9 cellular contexts compared by ENCODE assay signal in the genomic region with DNA sequence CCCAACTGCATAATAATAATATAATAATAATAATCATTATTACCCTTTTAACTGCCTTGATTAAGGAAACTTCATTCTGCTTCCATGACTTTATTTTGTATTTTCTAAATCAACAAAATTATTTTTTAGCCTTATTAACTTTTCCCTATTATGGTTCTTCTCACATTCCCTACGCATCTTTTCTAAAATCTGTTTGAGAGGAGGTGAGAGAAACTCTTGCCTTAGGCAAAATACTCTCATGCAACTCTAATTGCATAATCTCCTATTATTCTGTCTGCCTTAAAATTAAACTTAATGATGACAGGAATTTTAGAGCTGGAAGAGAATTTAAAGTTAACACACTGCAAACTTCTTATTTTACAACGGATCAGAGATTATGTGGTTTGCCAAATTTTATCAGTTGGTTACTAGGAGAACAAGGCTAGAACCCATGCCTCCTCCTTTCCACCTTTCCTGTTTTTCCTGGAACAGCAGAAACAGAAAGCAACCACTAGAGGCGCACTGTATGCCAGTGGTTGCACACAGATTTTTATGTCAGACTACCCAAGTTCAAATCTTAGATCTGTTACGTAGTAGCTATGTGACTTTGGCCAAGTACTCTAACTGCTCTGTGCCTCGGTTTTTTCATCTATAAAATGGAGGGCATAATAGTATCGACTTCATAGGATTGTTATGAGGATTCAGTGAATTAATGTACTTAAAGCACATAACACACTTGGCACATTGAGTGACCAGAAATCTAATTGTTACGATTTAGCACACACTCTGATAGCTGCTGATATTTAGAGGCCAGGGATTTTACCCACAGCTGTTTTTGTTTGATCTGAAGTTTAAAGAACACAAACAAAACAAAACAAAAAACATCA. TPM values are rescaled to one million over a fixed set of nuclear protein-coding genes. Genes with fewer than 3 reads are reported as not detected.
DNase-seq lines count a peak whose midpoint lies in the region; ATAC-seq and TF ChIP-seq lines count a peak whose summit lies in the region.
"Had no signal": no experiment of that assay in that cellular context is flagged by ENCODE, and none has a peak within 500 bp of the region (broad histone marks: within the 10 kb centered on the region; RNA-seq: fewer than 3 reads in every experiment).

No MANE protein-coding gene starts in this region.

- POLR2A ChIA-PET in CD8-positive, alpha-beta memory T cell (lab: Charles Lee) = no interaction called here

- no peak overlapping the region for H3K27ac ChIP-seq in left lung
- H3K27ac ChIP-seq in CD8-positive, alpha-beta memory T cell (ENCODE audit: low read depth, low read length) = no peak overlapping the region

- H3K36me3 ChIP-seq in left lung = no peaks in the 10 kb centered on the region
- no peaks in the 10 kb centered on the region for H3K36me3 ChIP-seq in CD8-positive, alpha-beta memory T cell (ENCODE audit: insufficient read depth, low read length)

- H3K4me3 Mint-ChIP-seq in activated naive CD4-positive, alpha-beta T cell treated with anti-CD3 and anti-CD28 coated beads, Interleukin-2, amount 10 ng/mL, durations not matched to agents 7 days and 5 days = no peak overlapping the region
- H3K4me3 Mint-ChIP-seq in CD8-positive, alpha-beta memory T cell = peak overlapping the region in 1 of 7 donors; percentile 53
- no peak overlapping the region for H3K4me3 Mint-ChIP-seq in activated naive CD8-positive, alpha-beta T cell treated with anti-CD3 and anti-CD28 coated beads, Interleukin-2, amount 50 U/mL, for 24 hours

- intact Hi-C loops in left lung (cut with DNase I) = no loop called here

- TF ChIP-seq CTCF in LNCaP clone FGC (IDR thresholded peaks at IDR 0.05; ENCODE audit: control insufficient read depth, extremely low read depth, insufficient read depth) (peak; percentile 73), left lung (IDR thresholded peaks at IDR 0.05) (peak; percentile 69 to 71)

- no peaks in the 10 kb centered on the region for H3K9me3 ChIP-seq in left lung
- no peaks in the 10 kb centered on the region for H3K9me3 ChIP-seq in CD8-positive, alpha-beta memory T cell (ENCODE audit: low read length)

- ATAC-seq in left lung = no peak
- no peak for ATAC-seq in activated naive CD8-positive, alpha-beta T cell treated with anti-CD3 and anti-CD28 coated beads, Interleukin-2, amount 50 U/mL, for 24 hours
- ATAC-seq: activated naive CD4-positive, alpha-beta T cell treated with anti-CD3 and anti-CD28 coated beads, Interleukin-2, amount 50 U/mL, for 72 hours had no signal

- H3K36me3 Mint-ChIP-seq in activated naive CD4-positive, alpha-beta T cell treated with anti-CD3 and anti-CD28 coated beads, Interleukin-2, amount 10 ng/mL, durations not matched to agents 7 days and 5 days = no peaks in the 10 kb centered on the region
- peaks cover 0 to 8% (median 0%) of the 10 kb centered on the region in 3 donors for H3K36me3 Mint-ChIP-seq in CD8-positive, alpha-beta memory T cell
- no peaks in the 10 kb centered on the region for H3K36me3 Mint-ChIP-seq in activated naive CD8-positive, alpha-beta T cell treated with anti-CD3 and anti-CD28 coated beads, Interleukin-2, amount 50 U/mL, for 24 hours (ENCODE audit: low read depth)

- H3K4me3 ChIP-seq in LNCaP clone FGC (ENCODE audit: low read depth, low read length) (no peak overlapping the region), left lung (no peak overlapping the region)
- no peak overlapping the region for H3K4me3 ChIP-seq in CD8-positive, alpha-beta memory T cell (ENCODE audit: low read length)

- DNase-seq in SIG-M5 treated with dmso at 0.1 percent for 504 hours (lab: John Stamatoyannopoulos, UW; ENCODE audit: unreplicated experiment) (peak; percentile 12), SIG-M5 (lab: John Stamatoyannopoulos, UW) (no peak), LNCaP clone FGC (ENCODE audit: low read depth) (no peak), left lung (no peak), NCI-H1105 treated with DMSO at 0.1 percent for 48 hours (lab: John Stamatoyannopoulos, UW) (no peak)
- peak; percentile 31 for DNase-seq in activated naive CD4-positive, alpha-beta T cell treated with anti-CD3 and anti-CD28 coated beads, Interleukin-2, amount 10 ng/mL, durations not matched to agents 7 days and 5 days
- DNase-seq in CD8-positive, alpha-beta memory T cell = no peak
- DNase-seq in activated naive CD8-positive, alpha-beta T cell treated with anti-CD3 and anti-CD28 coated beads, Interleukin-2, amount 50 U/mL, for 24 hours = no peak

- CTCF ChIA-PET in activated naive CD4-positive, alpha-beta T cell treated with anti-CD3 and anti-CD28 coated beads, Interleukin-2, amount 10 ng/mL, durations not matched to agents 7 days and 5 days (lab: Charles Lee) = interaction anchor here (0.6 to 9.7 kb wide), 8 partner anchors 8 to 758 kb away, joined by 3 to 97 read pairs (median 3); no protein-coding TSS in a partner anchor
- CTCF ChIA-PET in CD8-positive, alpha-beta memory T cell (lab: Charles Lee) = interaction anchor here (1.3 to 1.8 kb wide), 2 partner anchors 8 to 13 kb away, joined by 8 to 9 read pairs; partner anchors contain the start of gene RALGAPA1

- H3K4me1 ChIP-seq in left lung = peaks cover 0 to 2% of the 10 kb centered on the region in 2 donors
- peaks cover 6% of the 10 kb centered on the region for H3K4me1 ChIP-seq in CD8-positive, alpha-beta memory T cell (ENCODE audit: insufficient read depth, low read length)

- H3K4me1 Mint-ChIP-seq in activated naive CD4-positive, alpha-beta T cell treated with anti-CD3 and anti-CD28 coated beads, Interleukin-2, amount 10 ng/mL, durations not matched to agents 7 days and 5 days = peaks cover 14% of the 10 kb centered on the region
- peaks cover 5 to 8% (median 7%) of the 10 kb centered on the region in 3 donors for H3K4me1 Mint-ChIP-seq in CD8-positive, alpha-beta memory T cell
- H3K4me1 Mint-ChIP-seq in activated naive CD8-positive, alpha-beta T cell treated with anti-CD3 and anti-CD28 coated beads, Interleukin-2, amount 50 U/mL, for 24 hours = peaks cover 6% of the 10 kb centered on the region

- H3K27ac Mint-ChIP-seq in activated naive CD4-positive, alpha-beta T cell treated with anti-CD3 and anti-CD28 coated beads, Interleukin-2, amount 10 ng/mL, durations not matched to agents 7 days and 5 days = no peak overlapping the region
- H3K27ac Mint-ChIP-seq in CD8-positive, alpha-beta memory T cell = peak overlapping the region in 1 of 8 donors; percentile 17
- H3K27ac Mint-ChIP-seq in activated naive CD8-positive, alpha-beta T cell treated with anti-CD3 and anti-CD28 coated beads, Interleukin-2, amount 50 U/mL, for 24 hours = no peak overlapping the region
- H3K27ac Mint-ChIP-seq: activated naive CD4-positive, alpha-beta T cell treated with anti-CD3 and anti-CD28 coated beads, Interleukin-2, amount 50 U/mL, for 72 hours had no signal

- no peaks in the 10 kb centered on the region for H3K27me3 ChIP-seq in left lung
- H3K27me3 ChIP-seq in CD8-positive, alpha-beta memory T cell (ENCODE audit: insufficient read depth, low read length, poor library complexity, severe bottlenecking) = no peaks in the 10 kb centered on the region

- H3K27me3 Mint-ChIP-seq in activated naive CD4-positive, alpha-beta T cell treated with anti-CD3 and anti-CD28 coated beads, Interleukin-2, amount 10 ng/mL, durations not matched to agents 7 days and 5 days = peaks cover 18% of the 10 kb centered on the region
- H3K27me3 Mint-ChIP-seq in CD8-positive, alpha-beta memory T cell = no peaks in the 10 kb centered on the region
- no peaks in the 10 kb centered on the region for H3K27me3 Mint-ChIP-seq in activated naive CD8-positive, alpha-beta T cell treated with anti-CD3 and anti-CD28 coated beads, Interleukin-2, amount 50 U/mL, for 24 hours

- no peaks in the 10 kb centered on the region for H3K9me3 Mint-ChIP-seq in activated naive CD4-positive, alpha-beta T cell treated with anti-CD3 and anti-CD28 coated beads, Interleukin-2, amount 10 ng/mL, durations not matched to agents 7 days and 5 days
- no peaks in the 10 kb centered on the region for H3K9me3 Mint-ChIP-seq in CD8-positive, alpha-beta memory T cell
- no peaks in the 10 kb centered on the region for H3K9me3 Mint-ChIP-seq in activated naive CD8-positive, alpha-beta T cell treated with anti-CD3 and anti-CD28 coated beads, Interleukin-2, amount 50 U/mL, for 24 hours
- H3K9me3 Mint-ChIP-seq: activated naive CD4-positive, alpha-beta T cell treated with anti-CD3 and anti-CD28 coated beads, Interleukin-2, amount 50 U/mL, for 72 hours had no signal

RNA-seq across cellular contexts. Expression of gene BRMS1L, which starts 4.4 kb away (rescaled TPM):
- 1 to 10 TPM; 7.1 to 7.5 TPM for total RNA-seq in left lung
- 10 to 100 TPM in 1 of 2 experiments, 1 to 10 TPM in 1; 7.9 to 10.0 TPM for total RNA-seq in CD8-positive, alpha-beta memory T cell
- polyA plus RNA-seq in CD8-positive, alpha-beta memory T cell = 4.0 TPM

RNA-seq across cellular contexts. Expression of gene RALGAPA1, which starts 12.7 kb away (rescaled TPM):
- 10 to 100 TPM; 48.2 to 58.7 TPM for total RNA-seq in left lung
- total RNA-seq in CD8-positive, alpha-beta memory T cell = 10 to 100 TPM; 28.2 to 37.9 TPM
- 29.3 TPM for polyA plus RNA-seq in CD8-positive, alpha-beta memory T cell

Comparison
In these comparisons a context has a peak if more than half of its experiments do, and no peak if none do; other contexts are left out.
1. DNase-seq: peak in SIG-M5 treated with dmso at 0.1 percent for 504 hours (single experiment) and activated naive CD4-positive, alpha-beta T cell treated with anti-CD3 and anti-CD28 coated beads, Interleukin-2, amount 10 ng/mL, durations not matched to agents 7 days and 5 days (single experiment); none in SIG-M5 (single experiment), LNCaP clone FGC (single experiment), left lung (0 of 2), CD8-positive, alpha-beta memory T cell (0 of 5), NCI-H1105 treated with DMSO at 0.1 percent for 48 hours (single experiment) and activated naive CD8-positive, alpha-beta T cell treated with anti-CD3 and anti-CD28 coated beads, Interleukin-2, amount 50 U/mL, for 24 hours (single experiment).